In the genomic region with DNA sequence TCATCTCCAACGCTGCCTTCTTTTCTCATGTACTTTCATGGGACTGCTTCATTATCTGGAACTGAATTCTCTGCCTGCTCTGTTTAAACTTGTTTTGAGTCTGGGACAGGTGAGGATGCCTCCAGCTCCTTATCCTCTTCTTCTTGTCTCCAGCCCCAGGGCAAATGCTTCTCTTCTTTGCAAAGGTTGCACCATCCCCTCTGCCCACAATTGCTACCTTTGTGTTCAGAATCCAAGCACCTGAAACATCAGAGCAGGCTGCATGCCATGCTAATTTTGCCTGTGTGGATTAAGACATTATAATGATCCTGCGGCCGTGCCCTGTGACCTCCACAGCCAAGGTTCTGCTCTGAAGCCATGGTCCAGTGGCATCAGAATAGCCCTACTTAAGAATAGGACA, we compare ENCODE assay signal across 25 cellular contexts.
"Had no signal": no experiment of that assay in that cellular context is flagged by ENCODE, and none has a peak within 500 bp of the region (broad histone marks: within the 10 kb centered on the region; RNA-seq: fewer than 3 reads in every experiment).

No MANE protein-coding gene starts in this region.

- H3K4me1 Mint-ChIP-seq: immature natural killer cell; naive thymus-derived CD4-positive, alpha-beta T cell; stimulated activated effector memory CD8-positive, alpha-beta T cell treated with anti-CD3 and anti-CD28 coated beads, Interleukin-12 subunit alpha, Interleukin-12 subunit beta, amount 100 ng/mL, for 72 hours had no signal

- H3K9me3 Mint-ChIP-seq: immature natural killer cell; stimulated activated effector memory CD8-positive, alpha-beta T cell treated with anti-CD3 and anti-CD28 coated beads, Interleukin-12 subunit alpha, Interleukin-12 subunit beta, amount 100 ng/mL, for 72 hours had no signal

- H3K4me1 ChIP-seq: esophagus squamous epithelium, psoas muscle, sigmoid colon, stomach, thyroid gland had no signal

- H3K27me3 ChIP-seq: ovary, sigmoid colon, stomach, thyroid gland had no signal

- H3K36me3 ChIP-seq: esophagus squamous epithelium, ovary, sigmoid colon, stomach, thyroid gland had no signal

- H3K9me3 ChIP-seq: esophagus squamous epithelium, ovary, psoas muscle, sigmoid colon, stomach, thyroid gland had no signal

- DNase-seq: cerebellar nuclear complex; cortex of kidney; erythroblast; esophagus squamous epithelium; hypothalamus; immature natural killer cell; kidney; mesendoderm; midbrain; naive thymus-derived CD4-positive, alpha-beta T cell; occipital lobe; ovary; posterior cingulate gyrus; psoas muscle; right cardiac atrium; sigmoid colon; stimulated activated CD4-positive, alpha-beta T cell treated with anti-CD3 and anti-CD28 coated beads, Interleukin-2, amount 100 ng/mL, for 24 hours; stimulated activated CD4-positive, alpha-beta T cell treated with anti-CD3 and anti-CD28 coated beads, Interleukin-4, amount 100 ng/mL, for 24 hours; stimulated activated naive CD4-positive, alpha-beta T cell treated with Interleukin-2 at 50 U/mL for 16 hours; stomach; thyroid gland had no signal

- H3K27ac Mint-ChIP-seq: immature natural killer cell; stimulated activated effector memory CD8-positive, alpha-beta T cell treated with anti-CD3 and anti-CD28 coated beads, Interleukin-12 subunit alpha, Interleukin-12 subunit beta, amount 100 ng/mL, for 72 hours; type B pancreatic cell had no signal

- H3K4me3 Mint-ChIP-seq: immature natural killer cell; naive thymus-derived CD4-positive, alpha-beta T cell; stimulated activated effector memory CD8-positive, alpha-beta T cell treated with anti-CD3 and anti-CD28 coated beads, Interleukin-12 subunit alpha, Interleukin-12 subunit beta, amount 100 ng/mL, for 72 hours; type B pancreatic cell had no signal

- H3K4me3 ChIP-seq: esophagus squamous epithelium, lung, ovary, psoas muscle, sigmoid colon, stomach, thyroid gland had no signal

- H3K36me3 Mint-ChIP-seq: immature natural killer cell; naive thymus-derived CD4-positive, alpha-beta T cell; stimulated activated effector memory CD8-positive, alpha-beta T cell treated with anti-CD3 and anti-CD28 coated beads, Interleukin-12 subunit alpha, Interleukin-12 subunit beta, amount 100 ng/mL, for 72 hours; type B pancreatic cell had no signal

- ATAC-seq: left lobe of liver; naive thymus-derived CD4-positive, alpha-beta T cell; psoas muscle; right cardiac atrium; stimulated activated effector memory CD8-positive, alpha-beta T cell treated with anti-CD3 and anti-CD28 coated beads, Interleukin-12 subunit alpha, Interleukin-12 subunit beta, amount 100 ng/mL, for 72 hours had no signal

- H3K27me3 Mint-ChIP-seq: type B pancreatic cell had no signal

- H3K27ac ChIP-seq: esophagus squamous epithelium, ovary, psoas muscle, sigmoid colon, stomach, thyroid gland had no signal
